In the genomic region with DNA sequence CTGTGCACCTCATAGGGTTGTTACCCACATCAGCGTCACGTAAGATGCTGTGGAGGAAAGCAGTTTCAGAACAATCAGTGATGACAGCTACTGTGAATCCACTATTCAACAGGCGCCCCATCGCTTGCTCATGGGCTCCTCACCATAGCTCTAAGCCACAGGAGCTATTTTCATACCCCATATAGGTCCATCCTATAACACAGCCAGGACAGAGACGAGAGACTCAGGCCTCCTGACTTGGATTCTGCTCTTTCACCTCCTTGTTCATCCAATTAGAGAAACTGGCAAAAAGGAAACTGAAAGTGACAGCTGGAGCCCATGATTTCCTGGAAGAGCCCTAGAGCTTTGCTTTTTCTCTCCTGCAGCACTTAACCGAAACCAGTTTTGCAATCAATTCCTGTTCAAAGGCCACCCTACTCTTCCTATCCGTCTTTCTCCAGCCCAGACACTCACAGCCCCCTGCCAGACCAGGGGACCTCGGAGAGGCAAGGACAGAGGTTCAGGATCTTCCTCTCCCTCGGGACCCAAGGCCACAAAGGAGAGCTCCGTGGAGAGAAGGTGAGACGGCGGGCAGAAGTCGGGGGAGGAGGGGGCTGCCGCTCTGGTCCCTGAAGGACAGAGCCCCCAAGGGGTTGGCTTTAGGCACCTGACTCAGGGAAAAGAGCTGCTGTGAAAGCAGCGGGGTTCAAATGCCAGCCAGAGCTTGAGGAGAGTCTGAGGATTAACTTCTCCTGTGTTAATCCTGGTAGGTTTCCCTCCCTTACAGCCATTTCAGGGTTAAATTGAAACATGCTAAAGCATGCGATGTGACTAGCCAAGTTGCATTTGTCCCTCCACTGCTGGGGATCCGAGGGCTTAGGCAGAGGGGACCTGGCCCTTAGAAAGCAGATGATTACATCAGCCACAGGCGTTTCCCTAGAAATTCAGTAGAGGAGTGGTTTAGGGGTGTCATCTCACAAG, we compare ENCODE assay signal across 1 cellular context.
A peak's percentile ranks its signal among the peaks of the same experiment; 100 is the strongest.
TF ChIP-seq lines count a peak whose summit lies in the region.

A gene with protein sequence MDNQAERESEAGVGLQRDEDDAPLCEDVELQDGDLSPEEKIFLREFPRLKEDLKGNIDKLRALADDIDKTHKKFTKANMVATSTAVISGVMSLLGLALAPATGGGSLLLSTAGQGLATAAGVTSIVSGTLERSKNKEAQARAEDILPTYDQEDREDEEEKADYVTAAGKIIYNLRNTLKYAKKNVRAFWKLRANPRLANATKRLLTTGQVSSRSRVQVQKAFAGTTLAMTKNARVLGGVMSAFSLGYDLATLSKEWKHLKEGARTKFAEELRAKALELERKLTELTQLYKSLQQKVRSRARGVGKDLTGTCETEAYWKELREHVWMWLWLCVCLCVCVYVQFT (plus strand): TSS at position 381 of the 960 bp plus-strand sequence. CDS start 7,980 bp downstream, outside the sequence.

TF ChIP-seq in HepG2, 621 proteins besides CTCF, POLR2A, EP300 and RAD21 (continued from another document and continues in another):
- TF ChIP-seq ZBTB33 (CRISPR knock-in tag; IDR thresholded peaks at IDR 0.05) (no peak), SAFB2 (CRISPR knock-in tag; IDR thresholded peaks at IDR 0.05; ENCODE audit: borderline replicate concordance, low read depth) (no peak), ZNF546 (CRISPR knock-in tag; conservative IDR thresholded peaks at IDR 0.05) (no peak), PHF21A (CRISPR knock-in tag; IDR thresholded peaks at IDR 0.05) (peak; percentile 33; the same call in 1 of the 2 replicates), SIN3B (IDR thresholded peaks at IDR 0.05; ENCODE audit: low read length) (no peak), GLMP (CRISPR knock-in tag; IDR thresholded peaks at IDR 0.05; ENCODE audit: borderline replicate concordance) (no peak), ZNF687 (CRISPR knock-in tag; IDR thresholded peaks at IDR 0.05) (peak; percentile 66), PPARG (CRISPR knock-in tag; conservative IDR thresholded peaks at IDR 0.05) (peak; percentile 67; the same call in 1 of the 2 replicates), ZNF614 (CRISPR knock-in tag; IDR thresholded peaks at IDR 0.05; ENCODE audit: borderline replicate concordance) (no peak), KAT7 (CRISPR knock-in tag; IDR thresholded peaks at IDR 0.05; ENCODE audit: borderline replicate concordance) (no peak), ZBTB7A (CRISPR knock-in tag; IDR thresholded peaks at IDR 0.05) (no peak), ZNF432 (CRISPR knock-in tag; IDR thresholded peaks at IDR 0.05; ENCODE audit: borderline replicate concordance) (no peak), PREB (CRISPR knock-in tag; IDR thresholded peaks at IDR 0.05) (no peak), CREM (IDR thresholded peaks at IDR 0.05) (peak; percentile 25; the same call in 1 of the 2 replicates), CREM (CRISPR knock-in tag; IDR thresholded peaks at IDR 0.05) (no peak), ZNF737 (CRISPR knock-in tag; IDR thresholded peaks at IDR 0.05; ENCODE audit: borderline replicate concordance) (no peak), ZNF33B (CRISPR knock-in tag; IDR thresholded peaks at IDR 0.05) (no peak), ZNF296 (CRISPR knock-in tag; conservative IDR thresholded peaks at IDR 0.05) (no peak), STAT5B (CRISPR knock-in tag; IDR thresholded peaks at IDR 0.05) (no peak), ZFP82 (CRISPR knock-in tag; IDR thresholded peaks at IDR 0.05; ENCODE audit: borderline replicate concordance) (no peak), HNF4A (CRISPR knock-in tag; IDR thresholded peaks at IDR 0.05) (peak; percentile 89), ZNF83 (CRISPR knock-in tag; IDR thresholded peaks at IDR 0.05; ENCODE audit: borderline replicate concordance) (no peak), TAF15 (IDR thresholded peaks at IDR 0.05; ENCODE audit: low read depth, low read length, poor library complexity, severe bottlenecking) (no peak), ZNF720 (CRISPR knock-in tag; IDR thresholded peaks at IDR 0.05) (no peak), PITX1 (CRISPR knock-in tag; IDR thresholded peaks at IDR 0.05) (peak; percentile 62; the same call in 1 of the 2 replicates), ZNF557 (CRISPR knock-in tag; IDR thresholded peaks at IDR 0.05) (no peak), XBP1 (CRISPR knock-in tag; IDR thresholded peaks at IDR 0.05) (no peak), TEAD3 (CRISPR knock-in tag; optimal IDR thresholded peaks at IDR 0.05; ENCODE audit: borderline replicate concordance) (no peak)
- TF ChIP-seq, protein P1, sequence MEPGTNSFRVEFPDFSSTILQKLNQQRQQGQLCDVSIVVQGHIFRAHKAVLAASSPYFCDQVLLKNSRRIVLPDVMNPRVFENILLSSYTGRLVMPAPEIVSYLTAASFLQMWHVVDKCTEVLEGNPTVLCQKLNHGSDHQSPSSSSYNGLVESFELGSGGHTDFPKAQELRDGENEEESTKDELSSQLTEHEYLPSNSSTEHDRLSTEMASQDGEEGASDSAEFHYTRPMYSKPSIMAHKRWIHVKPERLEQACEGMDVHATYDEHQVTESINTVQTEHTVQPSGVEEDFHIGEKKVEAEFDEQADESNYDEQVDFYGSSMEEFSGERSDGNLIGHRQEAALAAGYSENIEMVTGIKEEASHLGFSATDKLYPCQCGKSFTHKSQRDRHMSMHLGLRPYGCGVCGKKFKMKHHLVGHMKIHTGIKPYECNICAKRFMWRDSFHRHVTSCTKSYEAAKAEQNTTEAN (CRISPR knock-in tag; conservative IDR thresholded peaks at IDR 0.05), result no peak
- TF ChIP-seq, protein P2, sequence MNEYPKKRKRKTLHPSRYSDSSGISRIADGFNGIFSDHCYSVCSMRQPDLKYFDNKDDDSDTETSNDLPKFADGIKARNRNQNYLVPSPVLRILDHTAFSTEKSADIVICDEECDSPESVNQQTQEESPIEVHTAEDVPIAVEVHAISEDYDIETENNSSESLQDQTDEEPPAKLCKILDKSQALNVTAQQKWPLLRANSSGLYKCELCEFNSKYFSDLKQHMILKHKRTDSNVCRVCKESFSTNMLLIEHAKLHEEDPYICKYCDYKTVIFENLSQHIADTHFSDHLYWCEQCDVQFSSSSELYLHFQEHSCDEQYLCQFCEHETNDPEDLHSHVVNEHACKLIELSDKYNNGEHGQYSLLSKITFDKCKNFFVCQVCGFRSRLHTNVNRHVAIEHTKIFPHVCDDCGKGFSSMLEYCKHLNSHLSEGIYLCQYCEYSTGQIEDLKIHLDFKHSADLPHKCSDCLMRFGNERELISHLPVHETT (CRISPR knock-in tag; conservative IDR thresholded peaks at IDR 0.05), result no peak
- TF ChIP-seq, protein P3, sequence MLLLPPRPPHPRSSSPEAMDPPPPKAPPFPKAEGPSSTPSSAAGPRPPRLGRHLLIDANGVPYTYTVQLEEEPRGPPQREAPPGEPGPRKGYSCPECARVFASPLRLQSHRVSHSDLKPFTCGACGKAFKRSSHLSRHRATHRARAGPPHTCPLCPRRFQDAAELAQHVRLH (CRISPR knock-in tag; IDR thresholded peaks at IDR 0.05; ENCODE audit: borderline replicate concordance, low read depth), result no peak
- TF ChIP-seq, protein P4, sequence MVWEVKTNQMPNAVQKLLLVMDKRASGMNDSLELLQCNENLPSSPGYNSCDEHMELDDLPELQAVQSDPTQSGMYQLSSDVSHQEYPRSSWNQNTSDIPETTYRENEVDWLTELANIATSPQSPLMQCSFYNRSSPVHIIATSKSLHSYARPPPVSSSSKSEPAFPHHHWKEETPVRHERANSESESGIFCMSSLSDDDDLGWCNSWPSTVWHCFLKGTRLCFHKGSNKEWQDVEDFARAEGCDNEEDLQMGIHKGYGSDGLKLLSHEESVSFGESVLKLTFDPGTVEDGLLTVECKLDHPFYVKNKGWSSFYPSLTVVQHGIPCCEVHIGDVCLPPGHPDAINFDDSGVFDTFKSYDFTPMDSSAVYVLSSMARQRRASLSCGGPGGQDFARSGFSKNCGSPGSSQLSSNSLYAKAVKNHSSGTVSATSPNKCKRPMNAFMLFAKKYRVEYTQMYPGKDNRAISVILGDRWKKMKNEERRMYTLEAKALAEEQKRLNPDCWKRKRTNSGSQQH (CRISPR knock-in tag; IDR thresholded peaks at IDR 0.05; ENCODE audit: low read depth), result 0 out of 2 replicates have a peak, but pooled peaks have one; percentile 37
- TF ChIP-seq, protein P5, sequence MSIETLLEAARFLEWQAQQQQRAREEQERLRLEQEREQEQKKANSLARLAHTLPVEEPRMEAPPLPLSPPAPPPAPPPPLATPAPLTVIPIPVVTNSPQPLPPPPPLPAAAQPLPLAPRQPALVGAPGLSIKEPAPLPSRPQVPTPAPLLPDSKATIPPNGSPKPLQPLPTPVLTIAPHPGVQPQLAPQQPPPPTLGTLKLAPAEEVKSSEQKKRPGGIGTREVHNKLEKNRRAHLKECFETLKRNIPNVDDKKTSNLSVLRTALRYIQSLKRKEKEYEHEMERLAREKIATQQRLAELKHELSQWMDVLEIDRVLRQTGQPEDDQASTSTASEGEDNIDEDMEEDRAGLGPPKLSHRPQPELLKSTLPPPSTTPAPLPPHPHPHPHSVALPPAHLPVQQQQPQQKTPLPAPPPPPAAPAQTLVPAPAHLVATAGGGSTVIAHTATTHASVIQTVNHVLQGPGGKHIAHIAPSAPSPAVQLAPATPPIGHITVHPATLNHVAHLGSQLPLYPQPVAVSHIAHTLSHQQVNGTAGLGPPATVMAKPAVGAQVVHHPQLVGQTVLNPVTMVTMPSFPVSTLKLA (IDR thresholded peaks at IDR 0.05), result no peak
